ENCODE assay signal across 2 cellular contexts in genomic region chr12:56137853-56138571, GRCh38.
TF ChIP-seq lines count a peak whose summit lies in the region.

No MANE protein-coding gene starts in this region.

TF ChIP-seq in HCT116, 20 proteins besides CTCF, POLR2A, EP300 and RAD21:
- TF ChIP-seq TCF7L2 (IDR thresholded peaks at IDR 0.05; ENCODE audit: borderline replicate concordance, extremely low read depth, insufficient read depth, insufficient read length), result no peak
- TF ChIP-seq ZNF274 (IDR thresholded peaks at IDR 0.05; ENCODE audit: low read depth, low read length), result no peak
- no peak for TF ChIP-seq FOSL1 (IDR thresholded peaks at IDR 0.05; ENCODE audit: low read depth)
- TF ChIP-seq JUND (IDR thresholded peaks at IDR 0.05), result no peak
- no peak for TF ChIP-seq CBX3 (IDR thresholded peaks at IDR 0.05; ENCODE audit: low read depth)
- TF ChIP-seq EGR1 (IDR thresholded peaks at IDR 0.05; ENCODE audit: low read depth), result no peak
- no peak for TF ChIP-seq ZBTB33 (IDR thresholded peaks at IDR 0.05; ENCODE audit: extremely low read depth, insufficient replicate concordance, low read length)
- no peak for TF ChIP-seq ATF3 (IDR thresholded peaks at IDR 0.05)
- TF ChIP-seq ZFX (IDR thresholded peaks at IDR 0.05), result no peak
- no peak for TF ChIP-seq SP1 (IDR thresholded peaks at IDR 0.05; ENCODE audit: low read depth)
- TF ChIP-seq REST (IDR thresholded peaks at IDR 0.05; ENCODE audit: low read depth), result no peak
- no peak for TF ChIP-seq YY1 (IDR thresholded peaks at IDR 0.05; ENCODE audit: extremely low read depth, insufficient replicate concordance, low read depth, low read length)
- no peak for TF ChIP-seq CEBPB (IDR thresholded peaks at IDR 0.05; ENCODE audit: low read depth)
- no peak for TF ChIP-seq ELF1 (IDR thresholded peaks at IDR 0.05; ENCODE audit: borderline replicate concordance, low read depth)
- no peak for TF ChIP-seq MAX (IDR thresholded peaks at IDR 0.05)

TF ChIP-seq in K562, 482 proteins besides CTCF, POLR2A, EP300 and RAD21:
- TF ChIP-seq POLR2G (IDR thresholded peaks at IDR 0.05; ENCODE audit: low read depth, low read length) (peak; percentile 56; the same call in 1 of the 2 replicates), SRSF7 (optimal IDR thresholded peaks at IDR 0.05; ENCODE audit: low read depth, low read length) (no peak), TOE1 (IDR thresholded peaks at IDR 0.05; ENCODE audit: borderline replicate concordance) (no peak), TOE1 (CRISPR knock-in tag; IDR thresholded peaks at IDR 0.05; ENCODE audit: borderline replicate concordance, low read depth) (no peak), ZNF740 (CRISPR knock-in tag; IDR thresholded peaks at IDR 0.05) (0 out of 2 replicates have a peak, but pooled peaks have one; percentile 23), ZNF740 (tag; IDR thresholded peaks at IDR 0.05) (no peak), ZNF263 (CRISPR knock-in tag; IDR thresholded peaks at IDR 0.05; ENCODE audit: borderline replicate concordance) (no peak), GTF2F1 (IDR thresholded peaks at IDR 0.05; ENCODE audit: low read depth, low read length) (no peak), RBFOX2 (IDR thresholded peaks at IDR 0.05; ENCODE audit: low read depth, low read length) (peak; percentile 71)
TF ChIP-seq in K562: peak in this region for 3.
